Comparison of ENCODE assay signal across 8 cellular contexts in genomic region chr6:33392168-33392947, GRCh38. TPM values are rescaled to one million over a fixed set of nuclear protein-coding genes. Genes with fewer than 3 reads are reported as not detected.
A peak's percentile ranks its signal among the peaks of the same experiment; 100 is the strongest.
DNase-seq lines count a peak whose midpoint lies in the region; ATAC-seq and TF ChIP-seq lines count a peak whose summit lies in the region.

No MANE protein-coding gene starts in this region.

- TF ChIP-seq CTCF in HL-60 (IDR thresholded peaks at IDR 0.05; ENCODE audit: insufficient read depth, low read length) (no peak), kidney epithelial cell (IDR thresholded peaks at IDR 0.05; ENCODE audit: insufficient read depth, low read length, poor library complexity, severe bottlenecking) (no peak)

- DNase-seq in NCI-H2081 (lab: John Stamatoyannopoulos, UW) = peak; percentile 19 to 37
- DNase-seq in NCI-H2081 treated with DMSO at 0.1 percent for 48 hours (lab: John Stamatoyannopoulos, UW) = no peak
- DNase-seq in HL-60 (ENCODE audit: low read depth in 1 of 2, low spot score in 1 of 2) = no peak
- no peak for DNase-seq in activated T-helper 2 cell treated with anti-CD3 and anti-CD28 coated beads, Interferon-gamma antibody, Interleukin-2, Interleukin-4, amounts not matched to agents 10 μg/mL and 5 μg/mL and 100 μg/mL, durations not matched to agents 14 hours and 24 hours and 36 hours (ENCODE audit: low spot score)
- no peak for DNase-seq in kidney epithelial cell (ENCODE audit: low read depth)
- DNase-seq in activated CD4-positive, alpha-beta T cell treated with anti-CD3 and anti-CD28 coated beads for 4 hours = no peak

- H3K4me1 ChIP-seq in thymus (ENCODE audit: control insufficient read depth, insufficient read depth, low read length) = peaks cover 12% of the 10 kb centered on the region

- intact Hi-C loops in activated T-helper 2 cell treated with anti-CD3 and anti-CD28 coated beads, Interferon-gamma antibody, Interleukin-2, Interleukin-4, amounts not matched to agents 10 μg/mL and 5 μg/mL and 100 μg/mL, durations not matched to agents 14 hours and 24 hours and 36 hours (cut with micrococcal nuclease) = loop anchor here (1.0 to 5.0 kb wide), 3 partner anchors 95 to 185 kb away; partner anchors contain the start of genes RGL2, RING1 and VPS52

- 23% methylated on average over 13 of the region's 13 CpGs for WGBS in thymus

- peak overlapping the region; percentile 94 for H3K27ac Mint-ChIP-seq in activated T-helper 2 cell treated with anti-CD3 and anti-CD28 coated beads, Interferon-gamma antibody, Interleukin-2, Interleukin-4, amounts not matched to agents 10 μg/mL and 5 μg/mL and 100 μg/mL, durations not matched to agents 14 hours and 24 hours and 36 hours

- H3K9me3 ChIP-seq in thymus (ENCODE audit: control insufficient read depth) = no peaks in the 10 kb centered on the region

- no peaks in the 10 kb centered on the region for H3K9me3 Mint-ChIP-seq in activated T-helper 2 cell treated with anti-CD3 and anti-CD28 coated beads, Interferon-gamma antibody, Interleukin-2, Interleukin-4, amounts not matched to agents 10 μg/mL and 5 μg/mL and 100 μg/mL, durations not matched to agents 14 hours and 24 hours and 36 hours

- no peaks in the 10 kb centered on the region for H3K36me3 ChIP-seq in kidney epithelial cell (ENCODE audit: control insufficient read depth, insufficient read depth, low read length)
- no peaks in the 10 kb centered on the region for H3K36me3 ChIP-seq in thymus (ENCODE audit: control insufficient read depth, insufficient read depth)

- H3K36me3 Mint-ChIP-seq in activated T-helper 2 cell treated with anti-CD3 and anti-CD28 coated beads, Interferon-gamma antibody, Interleukin-2, Interleukin-4, amounts not matched to agents 10 μg/mL and 5 μg/mL and 100 μg/mL, durations not matched to agents 14 hours and 24 hours and 36 hours (ENCODE audit: low read depth) = peaks cover 31% of the 10 kb centered on the region

- no peaks in the 10 kb centered on the region for H3K27me3 Mint-ChIP-seq in activated T-helper 2 cell treated with anti-CD3 and anti-CD28 coated beads, Interferon-gamma antibody, Interleukin-2, Interleukin-4, amounts not matched to agents 10 μg/mL and 5 μg/mL and 100 μg/mL, durations not matched to agents 14 hours and 24 hours and 36 hours (ENCODE audit: low read depth)

- H3K27ac ChIP-seq in HL-60 (replicated peaks) (peak overlapping the region; percentile 85), thymus (ENCODE audit: low read depth) (peak overlapping the region; percentile 53)

- ATAC-seq in GM21390 (IDR thresholded peaks at IDR 0.05; ENCODE audit: unreplicated experiment) = no peak

- H3K4me1 Mint-ChIP-seq in activated T-helper 2 cell treated with anti-CD3 and anti-CD28 coated beads, Interferon-gamma antibody, Interleukin-2, Interleukin-4, amounts not matched to agents 10 μg/mL and 5 μg/mL and 100 μg/mL, durations not matched to agents 14 hours and 24 hours and 36 hours (ENCODE audit: low read depth) = peaks cover 42% of the 10 kb centered on the region

- peak overlapping the region; percentile 87 for H3K4me3 Mint-ChIP-seq in activated T-helper 2 cell treated with anti-CD3 and anti-CD28 coated beads, Interferon-gamma antibody, Interleukin-2, Interleukin-4, amounts not matched to agents 10 μg/mL and 5 μg/mL and 100 μg/mL, durations not matched to agents 14 hours and 24 hours and 36 hours (ENCODE audit: low read depth)

- peak overlapping the region; percentile 85 for H3K4me3 ChIP-seq in HL-60 (replicated peaks; ENCODE audit: insufficient read depth, low read length)
- H3K4me3 ChIP-seq in kidney epithelial cell (ENCODE audit: low read depth, low read length) = peak overlapping the region; percentile 99
- H3K4me3 ChIP-seq in thymus (ENCODE audit: low read length) = peak overlapping the region; percentile 71

- H3K27me3 ChIP-seq in HL-60 (ENCODE audit: insufficient read depth, poor library complexity, severe bottlenecking) = no peaks in the 10 kb centered on the region
- H3K27me3 ChIP-seq in kidney epithelial cell (ENCODE audit: control insufficient read depth, insufficient read depth, low read length) = no peaks in the 10 kb centered on the region
- no peaks in the 10 kb centered on the region for H3K27me3 ChIP-seq in thymus (ENCODE audit: control insufficient read depth, insufficient read depth)

RNA-seq across cellular contexts. Expression of gene KIFC1, which starts 0.7 kb away (rescaled TPM):
- 78.3 and 80.9 TPM in 2 replicates for total RNA-seq in activated T-helper 2 cell treated with anti-CD3 and anti-CD28 coated beads, Interferon-gamma antibody, Interleukin-2, Interleukin-4, amounts not matched to agents 10 μg/mL and 5 μg/mL and 100 μg/mL, durations not matched to agents 14 hours and 24 hours and 36 hours
- total RNA-seq in kidney epithelial cell = 8.4 and 10.3 TPM in 2 replicates
- polyA plus RNA-seq in thymus = 5.5 TPM

RNA-seq across cellular contexts. Expression of gene PHF1, which starts 18.5 kb away (rescaled TPM):
- 33.0 and 39.1 TPM in 2 replicates for total RNA-seq in activated T-helper 2 cell treated with anti-CD3 and anti-CD28 coated beads, Interferon-gamma antibody, Interleukin-2, Interleukin-4, amounts not matched to agents 10 μg/mL and 5 μg/mL and 100 μg/mL, durations not matched to agents 14 hours and 24 hours and 36 hours
- 27.9 and 28.0 TPM in 2 replicates for total RNA-seq in kidney epithelial cell
- polyA plus RNA-seq in thymus = 141 TPM

RNA-seq across cellular contexts. Expression of gene CUTA, which starts 25.5 kb away (rescaled TPM):
- 143 and 146 TPM in 2 replicates for total RNA-seq in activated T-helper 2 cell treated with anti-CD3 and anti-CD28 coated beads, Interferon-gamma antibody, Interleukin-2, Interleukin-4, amounts not matched to agents 10 μg/mL and 5 μg/mL and 100 μg/mL, durations not matched to agents 14 hours and 24 hours and 36 hours
- total RNA-seq in kidney epithelial cell = 226 and 227 TPM in 2 replicates
- polyA plus RNA-seq in thymus = 199 TPM

RNA-seq across cellular contexts. Expression of gene SYNGAP1, which starts 27.5 kb away (rescaled TPM):
- total RNA-seq in activated T-helper 2 cell treated with anti-CD3 and anti-CD28 coated beads, Interferon-gamma antibody, Interleukin-2, Interleukin-4, amounts not matched to agents 10 μg/mL and 5 μg/mL and 100 μg/mL, durations not matched to agents 14 hours and 24 hours and 36 hours = 60.1 and 71.3 TPM in 2 replicates
- total RNA-seq in kidney epithelial cell = 3.3 and 4.2 TPM in 2 replicates
- 26.7 TPM for polyA plus RNA-seq in thymus

Comparison
In these comparisons a context has a peak if more than half of its experiments do, and no peak if none do; other contexts are left out.
1. DNase-seq: peak in NCI-H2081 (2 of 2); none in NCI-H2081 treated with DMSO at 0.1 percent for 48 hours (single experiment), HL-60 (0 of 2), activated T-helper 2 cell treated with anti-CD3 and anti-CD28 coated beads, Interferon-gamma antibody, Interleukin-2, Interleukin-4, amounts not matched to agents 10 μg/mL and 5 μg/mL and 100 μg/mL, durations not matched to agents 14 hours and 24 hours and 36 hours (single experiment), kidney epithelial cell (single experiment) and activated CD4-positive, alpha-beta T cell treated with anti-CD3 and anti-CD28 coated beads for 4 hours (0 of 2).
2. Peak in every context shown above with its lines, with median percentiles within 50 percentile points of each other: H3K4me3 ChIP-seq.